ENCODE assay signal across 4 cellular contexts in the genomic region with DNA sequence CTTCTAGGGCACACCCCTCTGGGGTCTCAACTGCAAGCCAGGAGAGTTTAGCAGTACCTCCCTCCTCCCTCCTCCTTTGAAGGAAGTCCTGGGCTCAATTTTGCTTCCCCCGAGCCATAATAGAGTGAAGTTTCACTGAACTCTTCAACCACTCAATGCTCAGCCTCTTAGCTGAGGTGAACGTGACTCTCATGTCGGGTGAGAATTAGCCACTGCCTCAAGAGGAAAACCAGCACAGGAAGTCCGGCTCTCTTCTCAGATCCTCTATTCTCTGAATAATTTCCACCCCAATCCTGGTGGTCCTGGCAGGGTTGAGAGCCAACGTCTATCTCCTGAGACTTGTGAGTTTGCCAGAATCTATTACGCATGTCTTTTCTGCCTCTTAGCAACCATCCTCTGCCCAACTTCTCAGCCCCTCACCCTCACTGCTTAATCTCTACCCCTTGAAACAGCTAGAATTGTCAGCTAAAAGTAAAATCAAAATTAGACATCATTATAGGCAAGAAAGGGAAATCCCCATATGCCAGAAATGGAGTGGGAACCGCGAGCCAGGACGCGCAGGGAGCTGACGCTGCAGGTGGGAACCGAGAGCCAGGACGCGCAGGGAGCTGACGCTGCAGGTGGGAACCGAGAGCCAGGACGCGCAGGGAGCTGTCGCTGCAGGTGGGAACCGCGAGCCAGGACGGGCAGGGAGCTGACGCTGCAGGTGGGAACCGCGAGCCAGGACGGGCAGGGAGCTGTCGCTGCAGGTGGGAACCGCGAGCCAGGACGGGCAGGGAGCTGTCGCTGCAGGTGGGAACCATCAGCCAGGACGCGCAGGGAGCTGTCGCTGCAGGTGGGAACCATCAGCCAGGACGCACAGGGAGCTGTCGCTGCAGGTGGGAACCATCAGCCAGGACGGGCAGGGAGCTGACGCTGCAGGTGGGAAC. TPM values are rescaled to one million over a fixed set of nuclear protein-coding genes. Genes with fewer than 3 reads are reported as not detected.
"Had no signal": no experiment of that assay in that cellular context is flagged by ENCODE, and none has a peak within 500 bp of the region (broad histone marks: within the 10 kb centered on the region; RNA-seq: fewer than 3 reads in every experiment).

No MANE protein-coding gene starts in this region.

RNA-seq across cellular contexts. Expression of gene PLD4, which starts 19.8 kb away (rescaled TPM):
- total RNA-seq: dermis microvascular lymphatic vessel endothelial cell, endodermal cell, hepatocyte, lung microvascular endothelial cell had no signal
